Comparison of ENCODE assay signal across 42 cellular contexts in the genomic region with DNA sequence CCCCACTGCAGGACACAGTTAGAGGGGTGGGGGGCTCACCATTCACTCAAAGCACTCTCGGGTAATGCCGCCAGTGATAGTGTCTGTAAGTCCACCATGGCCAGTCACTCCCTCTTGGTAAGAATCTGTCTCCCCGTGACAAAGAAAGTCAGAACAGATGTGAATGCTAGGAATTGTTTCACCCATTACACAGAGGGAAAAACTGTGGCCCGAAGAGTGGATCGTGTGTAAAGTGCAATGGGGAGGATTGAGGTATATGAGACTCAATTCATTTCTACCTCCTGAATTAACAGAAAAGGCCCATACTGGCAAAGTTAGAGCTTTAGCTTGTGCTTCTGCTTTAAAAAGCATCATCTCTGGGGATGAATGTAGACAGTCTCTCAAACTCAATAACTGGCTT. TPM values are rescaled to one million over a fixed set of nuclear protein-coding genes. Genes with fewer than 3 reads are reported as not detected.
"Had no signal": no experiment of that assay in that cellular context is flagged by ENCODE, and none has a peak within 500 bp of the region (broad histone marks: within the 10 kb centered on the region; RNA-seq: fewer than 3 reads in every experiment).

No MANE protein-coding gene starts in this region.

- H3K36me3 Mint-ChIP-seq: activated naive CD4-positive, alpha-beta T cell treated with anti-CD3 and anti-CD28 coated beads, Interleukin-2, amount 10 ng/mL, durations not matched to agents 7 days and 5 days; activated naive CD4-positive, alpha-beta T cell treated with anti-CD3 and anti-CD28 coated beads, Interleukin-2, amount 50 U/mL, for 24 hours; activated naive CD4-positive, alpha-beta T cell treated with anti-CD3 and anti-CD28 coated beads, Interleukin-2, amount 50 U/mL, for 72 hours; activated naive CD8-positive, alpha-beta T cell; activated naive CD8-positive, alpha-beta T cell treated with anti-CD3 and anti-CD28 coated beads for 36 hours; activated naive CD8-positive, alpha-beta T cell treated with anti-CD3 and anti-CD28 coated beads, Interleukin-2, amount 10 ng/mL, durations not matched to agents 7 days and 5 days; brain had no signal

- H3K9me3 ChIP-seq: adrenal gland, ascending aorta, body of pancreas, breast epithelium had no signal

- H3K4me3 ChIP-seq: adrenal gland, ascending aorta, body of pancreas, breast epithelium, cardiac muscle cell had no signal

- H3K27ac ChIP-seq: adrenal gland, ascending aorta, body of pancreas, brain microvascular endothelial cell, breast epithelium, cardiac muscle cell had no signal

- H3K4me3 Mint-ChIP-seq: activated naive CD4-positive, alpha-beta T cell treated with anti-CD3 and anti-CD28 coated beads for 36 hours; activated naive CD4-positive, alpha-beta T cell treated with anti-CD3 and anti-CD28 coated beads, Interleukin-2, amount 10 ng/mL, durations not matched to agents 7 days and 5 days; activated naive CD4-positive, alpha-beta T cell treated with anti-CD3 and anti-CD28 coated beads, Interleukin-2, amount 50 U/mL, for 24 hours; activated naive CD8-positive, alpha-beta T cell; activated naive CD8-positive, alpha-beta T cell treated with anti-CD3 and anti-CD28 coated beads for 36 hours; activated naive CD8-positive, alpha-beta T cell treated with anti-CD3 and anti-CD28 coated beads, Interleukin-2, amount 10 ng/mL, durations not matched to agents 7 days and 5 days; activated naive CD8-positive, alpha-beta T cell treated with anti-CD3 and anti-CD28 coated beads, Interleukin-2, amount 50 U/mL, for 24 hours; activated T-cell treated with anti-CD3 and anti-CD28 coated beads, Interleukin-2, amount 50 U/mL, for 24 hours; activated T-cell treated with anti-CD3 and anti-CD28 coated beads, Interleukin-2, amount 50 U/mL, for 4 hours; activated T-cell treated with anti-CD3 and anti-CD28 coated beads, Interleukin-2, amount 50 U/mL, for 72 hours; activated T-helper 1 cell treated with anti-CD3 and anti-CD28 coated beads, Interleukin-12 subunit alpha, Interleukin-12 subunit beta, Interleukin-2, Interleukin-4 antibody, amounts not matched to agents 30 ng/mL and 10 ng/mL and 1 ng/mL, durations not matched to agents 14 hours and 24 hours and 36 hours; activated T-helper 17 cell treated with anti-CD3 and anti-CD28 coated beads, Interleukin-2, amount 50 U/mL, for 72 hours; brain; central memory CD8-positive, alpha-beta T cell had no signal

- H3K27me3 Mint-ChIP-seq: activated naive CD4-positive, alpha-beta T cell treated with anti-CD3 and anti-CD28 coated beads, Interleukin-2, amount 10 ng/mL, durations not matched to agents 7 days and 5 days had no signal

- DNase-seq: activated effector memory CD4-positive, alpha-beta T cell treated with anti-CD3 and anti-CD28 coated beads, Interleukin-2, amount 50 U/mL, for 16 hours; activated effector memory CD4-positive, alpha-beta T cell treated with Interleukin-2 at 50 U/mL for 16 hours; activated gamma-delta T cell; activated gamma-delta T cell treated with Interleukin-2 at 50 U/mL for 16 hours; activated naive CD4-positive, alpha-beta T cell; activated naive CD4-positive, alpha-beta T cell treated with anti-CD3 and anti-CD28 coated beads for 36 hours; activated naive CD4-positive, alpha-beta T cell treated with anti-CD3 and anti-CD28 coated beads, Interleukin-2, amount 10 ng/mL, durations not matched to agents 7 days and 5 days; activated naive CD4-positive, alpha-beta T cell treated with anti-CD3 and anti-CD28 coated beads, Interleukin-2, amount 50 U/mL, for 16 hours; activated naive CD4-positive, alpha-beta T cell treated with Interleukin-2 at 50 U/mL for 16 hours; activated naive CD8-positive, alpha-beta T cell treated with anti-CD3 and anti-CD28 coated beads for 36 hours; activated naive CD8-positive, alpha-beta T cell treated with anti-CD3 and anti-CD28 coated beads, Interleukin-2, amount 10 ng/mL, durations not matched to agents 7 days and 5 days; activated naive CD8-positive, alpha-beta T cell treated with anti-CD3 and anti-CD28 coated beads, Interleukin-2, amount 50 U/mL, for 24 hours; activated T-cell treated with anti-CD3 and anti-CD28 coated beads, Interleukin-2, amount 50 U/mL, for 1 hour; activated T-cell treated with anti-CD3 and anti-CD28 coated beads, Interleukin-2, amount 50 U/mL, for 24 hours; activated T-cell treated with anti-CD3 and anti-CD28 coated beads, Interleukin-2, amount 50 U/mL, for 4 hours; activated T-cell treated with anti-CD3 and anti-CD28 coated beads, Interleukin-2, amount 50 U/mL, for 48 hours; activated T-cell treated with anti-CD3 and anti-CD28 coated beads, Interleukin-2, amount 50 U/mL, for 72 hours; adrenal gland; amniotic stem cell; amygdala; anterior cingulate cortex; aorta; body of pancreas; brain microvascular endothelial cell; caudate nucleus; central memory CD4-positive, alpha-beta T cell; cerebellar nuclear complex had no signal

- H3K27ac Mint-ChIP-seq: activated naive CD4-positive, alpha-beta T cell treated with anti-CD3 and anti-CD28 coated beads for 36 hours; activated naive CD4-positive, alpha-beta T cell treated with anti-CD3 and anti-CD28 coated beads, Interleukin-2, amount 10 ng/mL, durations not matched to agents 7 days and 5 days; activated naive CD4-positive, alpha-beta T cell treated with anti-CD3 and anti-CD28 coated beads, Interleukin-2, amount 50 U/mL, for 24 hours; activated naive CD4-positive, alpha-beta T cell treated with anti-CD3 and anti-CD28 coated beads, Interleukin-2, amount 50 U/mL, for 72 hours; activated naive CD8-positive, alpha-beta T cell; activated naive CD8-positive, alpha-beta T cell treated with anti-CD3 and anti-CD28 coated beads for 36 hours; activated naive CD8-positive, alpha-beta T cell treated with anti-CD3 and anti-CD28 coated beads, Interleukin-2, amount 10 ng/mL, durations not matched to agents 7 days and 5 days; activated naive CD8-positive, alpha-beta T cell treated with anti-CD3 and anti-CD28 coated beads, Interleukin-2, amount 50 U/mL, for 24 hours; activated T-cell treated with anti-CD3 and anti-CD28 coated beads, Interleukin-2, amount 50 U/mL, for 24 hours; activated T-cell treated with anti-CD3 and anti-CD28 coated beads, Interleukin-2, amount 50 U/mL, for 72 hours; activated T-helper 1 cell treated with anti-CD3 and anti-CD28 coated beads, Interleukin-12 subunit alpha, Interleukin-12 subunit beta, Interleukin-2, Interleukin-4 antibody, amounts not matched to agents 30 ng/mL and 10 ng/mL and 1 ng/mL, durations not matched to agents 14 hours and 24 hours and 36 hours; activated T-helper 17 cell treated with anti-CD3 and anti-CD28 coated beads, Interleukin-2, amount 50 U/mL, for 72 hours; activated T-helper 2 cell treated with anti-CD3 and anti-CD28 coated beads, Interferon-gamma antibody, Interleukin-2, Interleukin-4, amounts not matched to agents 10 μg/mL and 5 μg/mL and 100 μg/mL, durations not matched to agents 14 hours and 24 hours and 36 hours; brain had no signal

- H3K9me3 Mint-ChIP-seq: activated naive CD4-positive, alpha-beta T cell treated with anti-CD3 and anti-CD28 coated beads for 36 hours; activated naive CD4-positive, alpha-beta T cell treated with anti-CD3 and anti-CD28 coated beads, Interleukin-2, amount 10 ng/mL, durations not matched to agents 7 days and 5 days; activated naive CD4-positive, alpha-beta T cell treated with anti-CD3 and anti-CD28 coated beads, Interleukin-2, amount 50 U/mL, for 24 hours; activated naive CD4-positive, alpha-beta T cell treated with anti-CD3 and anti-CD28 coated beads, Interleukin-2, amount 50 U/mL, for 72 hours; activated naive CD8-positive, alpha-beta T cell treated with anti-CD3 and anti-CD28 coated beads for 36 hours; activated naive CD8-positive, alpha-beta T cell treated with anti-CD3 and anti-CD28 coated beads, Interleukin-2, amount 10 ng/mL, durations not matched to agents 7 days and 5 days; activated naive CD8-positive, alpha-beta T cell treated with anti-CD3 and anti-CD28 coated beads, Interleukin-2, amount 50 U/mL, for 24 hours; activated T-cell treated with anti-CD3 and anti-CD28 coated beads, Interleukin-2, amount 50 U/mL, for 24 hours; activated T-cell treated with anti-CD3 and anti-CD28 coated beads, Interleukin-2, amount 50 U/mL, for 4 hours; activated T-cell treated with anti-CD3 and anti-CD28 coated beads, Interleukin-2, amount 50 U/mL, for 72 hours; activated T-helper 1 cell treated with anti-CD3 and anti-CD28 coated beads, Interleukin-12 subunit alpha, Interleukin-12 subunit beta, Interleukin-2, Interleukin-4 antibody, amounts not matched to agents 30 ng/mL and 10 ng/mL and 1 ng/mL, durations not matched to agents 14 hours and 24 hours and 36 hours; activated T-helper 17 cell treated with anti-CD3 and anti-CD28 coated beads, Interleukin-2, amount 50 U/mL, for 72 hours; activated T-helper 2 cell treated with anti-CD3 and anti-CD28 coated beads, Interferon-gamma antibody, Interleukin-2, Interleukin-4, amounts not matched to agents 10 μg/mL and 5 μg/mL and 100 μg/mL, durations not matched to agents 14 hours and 24 hours and 36 hours; brain; central memory CD8-positive, alpha-beta T cell had no signal

- FAIRE-seq: astrocyte, bronchial epithelial cell had no signal

- H3K36me3 ChIP-seq: adrenal gland, ascending aorta, brain microvascular endothelial cell, breast epithelium, cardiac muscle cell had no signal

- ATAC-seq: activated naive CD4-positive, alpha-beta T cell treated with anti-CD3 and anti-CD28 coated beads, Interleukin-2, amount 50 U/mL, for 72 hours; activated naive CD8-positive, alpha-beta T cell treated with anti-CD3 and anti-CD28 coated beads, Interleukin-2, amount 50 U/mL, for 24 hours; activated T-cell treated with anti-CD3 and anti-CD28 coated beads, Interleukin-2, amount 50 U/mL, for 4 hours; activated T-cell treated with anti-CD3 and anti-CD28 coated beads, Interleukin-2, amount 50 U/mL, for 72 hours; activated T-helper 17 cell treated with anti-CD3 and anti-CD28 coated beads, Interleukin-2, amount 50 U/mL, for 72 hours; body of pancreas had no signal

- H3K4me1 Mint-ChIP-seq: activated naive CD4-positive, alpha-beta T cell treated with anti-CD3 and anti-CD28 coated beads, Interleukin-2, amount 10 ng/mL, durations not matched to agents 7 days and 5 days; activated naive CD4-positive, alpha-beta T cell treated with anti-CD3 and anti-CD28 coated beads, Interleukin-2, amount 50 U/mL, for 24 hours; activated naive CD8-positive, alpha-beta T cell treated with anti-CD3 and anti-CD28 coated beads for 36 hours; activated naive CD8-positive, alpha-beta T cell treated with anti-CD3 and anti-CD28 coated beads, Interleukin-2, amount 10 ng/mL, durations not matched to agents 7 days and 5 days; activated naive CD8-positive, alpha-beta T cell treated with anti-CD3 and anti-CD28 coated beads, Interleukin-2, amount 50 U/mL, for 24 hours; activated T-helper 17 cell treated with anti-CD3 and anti-CD28 coated beads, Interleukin-2, amount 50 U/mL, for 72 hours; brain; central memory CD8-positive, alpha-beta T cell had no signal

- H3K4me1 ChIP-seq: adrenal gland, ascending aorta, breast epithelium had no signal

- H3K27me3 ChIP-seq: adrenal gland, ascending aorta, body of pancreas, brain microvascular endothelial cell had no signal

RNA-seq across cellular contexts. Expression of a gene that starts 17.5 kb away (rescaled TPM):
- total RNA-seq: activated naive CD4-positive, alpha-beta T cell treated with anti-CD3 and anti-CD28 coated beads for 36 hours; activated naive CD4-positive, alpha-beta T cell treated with anti-CD3 and anti-CD28 coated beads, Interleukin-2, amount 50 U/mL, for 72 hours; activated naive CD8-positive, alpha-beta T cell treated with anti-CD3 and anti-CD28 coated beads for 36 hours; activated naive CD8-positive, alpha-beta T cell treated with anti-CD3 and anti-CD28 coated beads, Interleukin-2, amount 10 ng/mL, durations not matched to agents 7 days and 5 days; activated T-cell treated with anti-CD3 and anti-CD28 coated beads, Interleukin-2, amount 50 U/mL, for 4 hours; activated T-cell treated with anti-CD3 and anti-CD28 coated beads, Interleukin-2, amount 50 U/mL, for 72 hours; activated T-helper 1 cell treated with anti-CD3 and anti-CD28 coated beads, Interleukin-12 subunit alpha, Interleukin-12 subunit beta, Interleukin-2, Interleukin-4 antibody, amounts not matched to agents 30 ng/mL and 10 ng/mL and 1 ng/mL, durations not matched to agents 14 hours and 24 hours and 36 hours; activated T-helper 17 cell treated with anti-CD3 and anti-CD28 coated beads, Interleukin-2, amount 50 U/mL, for 72 hours; activated T-helper 2 cell treated with anti-CD3 and anti-CD28 coated beads, Interferon-gamma antibody, Interleukin-2, Interleukin-4, amounts not matched to agents 10 μg/mL and 5 μg/mL and 100 μg/mL, durations not matched to agents 14 hours and 24 hours and 36 hours; ascending aorta; astrocyte; body of pancreas; cardiac septum; chondrocyte had no signal
